ENCODE assay signal across 26 cellular contexts in the genomic region with DNA sequence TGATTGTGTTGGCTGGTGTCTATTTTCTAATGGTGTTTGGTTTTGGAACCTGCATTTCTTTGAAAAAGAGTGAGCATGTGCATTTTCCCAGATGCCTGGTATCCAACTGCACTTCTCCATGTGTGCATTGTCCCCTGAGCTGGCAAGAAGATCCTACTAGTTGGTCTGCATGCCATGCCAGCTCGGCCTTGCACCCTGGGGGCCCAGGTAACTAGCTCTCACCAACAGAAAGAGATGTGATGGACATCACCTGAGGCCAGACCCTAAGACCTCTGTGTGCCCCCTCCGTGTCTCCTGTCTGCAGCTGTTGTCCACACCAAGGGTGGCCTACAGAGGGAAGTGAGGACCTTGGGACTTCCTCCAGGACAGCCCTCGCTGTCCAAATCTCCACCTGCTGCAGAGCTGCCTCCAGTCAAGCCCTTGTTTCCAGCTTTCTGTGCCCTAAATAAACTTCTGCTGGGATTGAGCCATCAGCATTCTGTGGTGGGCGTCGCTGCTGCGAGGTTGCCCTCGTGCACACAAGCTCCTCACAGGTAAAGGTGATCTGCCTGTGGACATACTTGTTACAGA. TPM values are rescaled to one million over a fixed set of nuclear protein-coding genes. Genes with fewer than 3 reads are reported as not detected.
A peak's percentile ranks its signal among the peaks of the same experiment; 100 is the strongest.
DNase-seq lines count a peak whose midpoint lies in the region; ATAC-seq and TF ChIP-seq lines count a peak whose summit lies in the region.
"Had no signal": no experiment of that assay in that cellular context is flagged by ENCODE, and none has a peak within 500 bp of the region (broad histone marks: within the 10 kb centered on the region; RNA-seq: fewer than 3 reads in every experiment).

No MANE protein-coding gene starts in this region.

- H3K4me1 Mint-ChIP-seq in activated naive CD4-positive, alpha-beta T cell treated with anti-CD3 and anti-CD28 coated beads, Interleukin-2, amount 50 U/mL, for 24 hours: peaks cover 14% of the 10 kb centered on the region
- H3K4me1 Mint-ChIP-seq in activated T-helper 1 cell treated with anti-CD3 and anti-CD28 coated beads, Interleukin-12 subunit alpha, Interleukin-12 subunit beta, Interleukin-2, Interleukin-4 antibody, amounts not matched to agents 30 ng/mL and 10 ng/mL and 1 ng/mL, durations not matched to agents 14 hours and 24 hours and 36 hours (ENCODE audit: low read depth): peaks cover 10% of the 10 kb centered on the region
- peaks cover 5 to 19% (median 15%) of the 10 kb centered on the region in 7 donors for H3K4me1 Mint-ChIP-seq in naive thymus-derived CD4-positive, alpha-beta T cell
- H3K4me1 Mint-ChIP-seq in type B pancreatic cell (ENCODE audit: unreplicated experiment) (peaks cover 10% of the 10 kb centered on the region), mesothelial cell of epicardium (peaks cover 29% of the 10 kb centered on the region)

- H3K27ac Mint-ChIP-seq in activated naive CD4-positive, alpha-beta T cell treated with anti-CD3 and anti-CD28 coated beads, Interleukin-2, amount 50 U/mL, for 24 hours: no peak overlapping the region
- no peak overlapping the region for H3K27ac Mint-ChIP-seq in activated naive CD4-positive, alpha-beta T cell treated with anti-CD3 and anti-CD28 coated beads, Interleukin-2, amount 50 U/mL, for 72 hours
- no peak overlapping the region for H3K27ac Mint-ChIP-seq in activated T-helper 1 cell treated with anti-CD3 and anti-CD28 coated beads, Interleukin-12 subunit alpha, Interleukin-12 subunit beta, Interleukin-2, Interleukin-4 antibody, amounts not matched to agents 30 ng/mL and 10 ng/mL and 1 ng/mL, durations not matched to agents 14 hours and 24 hours and 36 hours
- peak overlapping the region in 3 of 9 donors; percentile 5 to 42 (median 12) for H3K27ac Mint-ChIP-seq in naive thymus-derived CD4-positive, alpha-beta T cell
- H3K27ac Mint-ChIP-seq in type B pancreatic cell (no peak overlapping the region), mesothelial cell of epicardium (no peak overlapping the region)
- H3K27ac Mint-ChIP-seq: dendritic cell treated with granulocyte-macrophage colony-stimulating factor and Interleukin-4, amounts not matched to agents 40 ng/mL and 50 ng/mL, for 4 days; IgD-negative memory B cell had no signal

- H3K4me3 Mint-ChIP-seq in activated naive CD4-positive, alpha-beta T cell treated with anti-CD3 and anti-CD28 coated beads, Interleukin-2, amount 50 U/mL, for 24 hours: peak overlapping the region; percentile 12
- peak overlapping the region; percentile 47 for H3K4me3 Mint-ChIP-seq in activated T-helper 1 cell treated with anti-CD3 and anti-CD28 coated beads, Interleukin-12 subunit alpha, Interleukin-12 subunit beta, Interleukin-2, Interleukin-4 antibody, amounts not matched to agents 30 ng/mL and 10 ng/mL and 1 ng/mL, durations not matched to agents 14 hours and 24 hours and 36 hours
- H3K4me3 Mint-ChIP-seq in naive thymus-derived CD4-positive, alpha-beta T cell: peak overlapping the region in 9 of 10 donors; percentile 42 to 78 (median 55)
- H3K4me3 Mint-ChIP-seq in type B pancreatic cell (peak overlapping the region; percentile 79), mesothelial cell of epicardium (no peak overlapping the region)
- H3K4me3 Mint-ChIP-seq: dendritic cell treated with granulocyte-macrophage colony-stimulating factor and Interleukin-4, amounts not matched to agents 40 ng/mL and 50 ng/mL, for 4 days had no signal

- intact Hi-C loops in activated T-helper 1 cell treated with anti-CD3 and anti-CD28 coated beads, Interleukin-12 subunit alpha, Interleukin-12 subunit beta, Interleukin-2, Interleukin-4 antibody, amounts not matched to agents 30 ng/mL and 10 ng/mL and 1 ng/mL, durations not matched to agents 14 hours and 24 hours and 36 hours (cut with micrococcal nuclease): no loop called here
- intact Hi-C loops in naive thymus-derived CD4-positive, alpha-beta T cell (cut with micrococcal nuclease): loop anchor here in 1 of 2 donors (10.0 kb wide), 1 partner anchor 399 kb away; the partner anchor contains the start of gene TEDC1

- POLR2A ChIA-PET in naive thymus-derived CD4-positive, alpha-beta T cell (lab: Charles Lee): no interaction called here

- peaks cover 11 to 15% of the 10 kb centered on the region in 2 donors for H3K4me1 ChIP-seq in naive thymus-derived CD4-positive, alpha-beta T cell (ENCODE audit: control insufficient read depth in 2 of 2, insufficient read depth in 2 of 2, low read length in 2 of 2)

- TF ChIP-seq CTCF in type B pancreatic cell (conservative IDR thresholded peaks at IDR 0.05): no peak
- TF ChIP-seq CTCF in mesothelial cell of epicardium (IDR thresholded peaks at IDR 0.05; ENCODE audit: unreplicated experiment): no peak

- ATAC-seq in activated naive CD4-positive, alpha-beta T cell treated with anti-CD3 and anti-CD28 coated beads, Interleukin-2, amount 50 U/mL, for 72 hours: no peak
- ATAC-seq in naive thymus-derived CD4-positive, alpha-beta T cell: no peak
- no peak for ATAC-seq in GM19397 (IDR thresholded peaks at IDR 0.05; ENCODE audit: unreplicated experiment)
- ATAC-seq: gastrocnemius medialis had no signal

- H3K27ac ChIP-seq in naive thymus-derived CD4-positive, alpha-beta T cell (ENCODE audit: low read depth, low read length): no peak overlapping the region
- H3K27ac ChIP-seq: cardiac muscle cell, gastrocnemius medialis, right atrium auricular region, testis had no signal

- H3K27me3 Mint-ChIP-seq in activated naive CD4-positive, alpha-beta T cell treated with anti-CD3 and anti-CD28 coated beads, Interleukin-2, amount 50 U/mL, for 24 hours: no peaks in the 10 kb centered on the region
- peaks cover 4% of the 10 kb centered on the region for H3K27me3 Mint-ChIP-seq in activated T-helper 1 cell treated with anti-CD3 and anti-CD28 coated beads, Interleukin-12 subunit alpha, Interleukin-12 subunit beta, Interleukin-2, Interleukin-4 antibody, amounts not matched to agents 30 ng/mL and 10 ng/mL and 1 ng/mL, durations not matched to agents 14 hours and 24 hours and 36 hours (ENCODE audit: insufficient read depth)
- peaks cover 0 to 9% (median 0%) of the 10 kb centered on the region in 5 donors for H3K27me3 Mint-ChIP-seq in naive thymus-derived CD4-positive, alpha-beta T cell
- H3K27me3 Mint-ChIP-seq in type B pancreatic cell (peaks cover 3% of the 10 kb centered on the region), mesothelial cell of epicardium (ENCODE audit: low read depth) (no peaks in the 10 kb centered on the region)

- H3K9me3 ChIP-seq in naive thymus-derived CD4-positive, alpha-beta T cell (ENCODE audit: control insufficient read depth in 2 of 3, low read length in 3 of 3): no peaks in the 10 kb centered on the region
- H3K9me3 ChIP-seq: gastrocnemius medialis, right atrium auricular region, testis had no signal

- H3K36me3 Mint-ChIP-seq in activated naive CD4-positive, alpha-beta T cell treated with anti-CD3 and anti-CD28 coated beads, Interleukin-2, amount 50 U/mL, for 24 hours: no peaks in the 10 kb centered on the region
- H3K36me3 Mint-ChIP-seq in activated naive CD4-positive, alpha-beta T cell treated with anti-CD3 and anti-CD28 coated beads, Interleukin-2, amount 50 U/mL, for 72 hours: peaks cover 0 to 6% of the 10 kb centered on the region in 2 donors
- peaks cover 1% of the 10 kb centered on the region for H3K36me3 Mint-ChIP-seq in activated T-helper 1 cell treated with anti-CD3 and anti-CD28 coated beads, Interleukin-12 subunit alpha, Interleukin-12 subunit beta, Interleukin-2, Interleukin-4 antibody, amounts not matched to agents 30 ng/mL and 10 ng/mL and 1 ng/mL, durations not matched to agents 14 hours and 24 hours and 36 hours (ENCODE audit: low read depth)
- no peaks in the 10 kb centered on the region for H3K36me3 Mint-ChIP-seq in naive thymus-derived CD4-positive, alpha-beta T cell
- H3K36me3 Mint-ChIP-seq in type B pancreatic cell: peaks cover 8% of the 10 kb centered on the region
- H3K36me3 Mint-ChIP-seq in mesothelial cell of epicardium: peaks cover 22% of the 10 kb centered on the region
- H3K36me3 Mint-ChIP-seq: activated CD4-positive, alpha-beta memory T cell treated with anti-CD3 and anti-CD28 coated beads for 36 hours had no signal

- CTCF ChIA-PET in naive thymus-derived CD4-positive, alpha-beta T cell (lab: Charles Lee): no interaction called here

- no peak for DNase-seq in activated naive CD4-positive, alpha-beta T cell treated with anti-CD3 and anti-CD28 coated beads, Interleukin-2, amount 50 U/mL, for 72 hours (ENCODE audit: low spot score in 2 of 2)
- DNase-seq in activated T-helper 1 cell treated with anti-CD3 and anti-CD28 coated beads, Interleukin-12 subunit alpha, Interleukin-12 subunit beta, Interleukin-2, Interleukin-4 antibody, amounts not matched to agents 30 ng/mL and 10 ng/mL and 1 ng/mL, durations not matched to agents 14 hours and 24 hours and 36 hours (ENCODE audit: low spot score): no peak
- no peak for DNase-seq in naive thymus-derived CD4-positive, alpha-beta T cell
- no peak for DNase-seq in type B pancreatic cell (ENCODE audit: extremely low spot score, unreplicated experiment)
- no peak for DNase-seq in GDM1 (lab: John Stamatoyannopoulos, UW)
- no peak for DNase-seq in mesothelial cell of epicardium (ENCODE audit: low spot score in 2 of 2, unreplicated experiment in 2 of 2)
- DNase-seq: activated CD4-positive, alpha-beta memory T cell treated with anti-CD3 and anti-CD28 coated beads for 36 hours; activated naive CD4-positive, alpha-beta T cell; activated T-cell treated with anti-CD3 and anti-CD28 coated beads for 4 hours; gastrocnemius medialis; hypothalamus; islet precursor cell; NCI-H1105; NCI-H2029 treated with DMSO at 0.1 percent for 48 hours; NCI-H226; Right ventricle myocardium superior; stimulated activated CD4-positive, alpha-beta T cell treated with anti-CD3 and anti-CD28 coated beads, Interleukin-12 subunit alpha, Interleukin-12 subunit beta, amount 100 ng/mL, for 4 hours; stimulated activated CD4-positive, alpha-beta T cell treated with anti-CD3 and anti-CD28 coated beads, Interleukin-4, amount 100 ng/mL, for 24 hours; stimulated activated naive CD4-positive, alpha-beta T cell; testis had no signal

- H3K27me3 ChIP-seq in naive thymus-derived CD4-positive, alpha-beta T cell (ENCODE audit: control insufficient read depth in 2 of 2, insufficient read depth in 2 of 2, low read length in 2 of 2): no peaks in the 10 kb centered on the region
- H3K27me3 ChIP-seq: cardiac muscle cell, right atrium auricular region, testis had no signal

- H3K4me3 ChIP-seq in naive thymus-derived CD4-positive, alpha-beta T cell (ENCODE audit: low read length): no peak overlapping the region
- H3K4me3 ChIP-seq: cardiac muscle cell, gastrocnemius medialis, right atrium auricular region, testis had no signal

- H3K36me3 ChIP-seq in naive thymus-derived CD4-positive, alpha-beta T cell (ENCODE audit: control insufficient read depth in 2 of 3, insufficient read depth in 3 of 3, low read length in 3 of 3): no peaks in the 10 kb centered on the region
- H3K36me3 ChIP-seq: cardiac muscle cell, gastrocnemius medialis, right atrium auricular region had no signal

- no peaks in the 10 kb centered on the region for H3K9me3 Mint-ChIP-seq in activated naive CD4-positive, alpha-beta T cell treated with anti-CD3 and anti-CD28 coated beads, Interleukin-2, amount 50 U/mL, for 24 hours
- H3K9me3 Mint-ChIP-seq in activated naive CD4-positive, alpha-beta T cell treated with anti-CD3 and anti-CD28 coated beads, Interleukin-2, amount 50 U/mL, for 72 hours: peaks cover 3 to 5% of the 10 kb centered on the region in 2 donors
- H3K9me3 Mint-ChIP-seq in activated T-helper 1 cell treated with anti-CD3 and anti-CD28 coated beads, Interleukin-12 subunit alpha, Interleukin-12 subunit beta, Interleukin-2, Interleukin-4 antibody, amounts not matched to agents 30 ng/mL and 10 ng/mL and 1 ng/mL, durations not matched to agents 14 hours and 24 hours and 36 hours: peaks cover 4% of the 10 kb centered on the region
- H3K9me3 Mint-ChIP-seq in naive thymus-derived CD4-positive, alpha-beta T cell: peaks cover 0 to 8% (median 0%) of the 10 kb centered on the region in 11 donors
- H3K9me3 Mint-ChIP-seq in type B pancreatic cell (peaks cover 8% of the 10 kb centered on the region), mesothelial cell of epicardium (peaks cover 13% of the 10 kb centered on the region)

RNA-seq across cellular contexts. Expression of gene GPR132, which starts 30.1 kb away (rescaled TPM):
- total RNA-seq in activated naive CD4-positive, alpha-beta T cell treated with anti-CD3 and anti-CD28 coated beads, Interleukin-2, amount 50 U/mL, for 72 hours: 10 to 100 TPM; 24.9 to 32.6 TPM
- total RNA-seq in activated T-helper 1 cell treated with anti-CD3 and anti-CD28 coated beads, Interleukin-12 subunit alpha, Interleukin-12 subunit beta, Interleukin-2, Interleukin-4 antibody, amounts not matched to agents 30 ng/mL and 10 ng/mL and 1 ng/mL, durations not matched to agents 14 hours and 24 hours and 36 hours: 24.6 and 24.9 TPM in 2 replicates
- total RNA-seq in naive thymus-derived CD4-positive, alpha-beta T cell: 10 to 100 TPM; 37.8 to 58.7 (median 45.2) TPM
- polyA plus RNA-seq in naive thymus-derived CD4-positive, alpha-beta T cell: 10 to 100 TPM in 1 of 2 donors, 1 to 10 TPM in 1; 9.3 to 40.2 TPM
- total RNA-seq in type B pancreatic cell (ENCODE audit: low replicate concordance) (0.24 and 0.33 TPM in 2 replicates), mesothelial cell of epicardium (1.0 to 1.6 TPM (median 1.1 TPM) in 3 replicates)
